ENCODE assay signal across 8 cellular contexts in the genomic region with DNA sequence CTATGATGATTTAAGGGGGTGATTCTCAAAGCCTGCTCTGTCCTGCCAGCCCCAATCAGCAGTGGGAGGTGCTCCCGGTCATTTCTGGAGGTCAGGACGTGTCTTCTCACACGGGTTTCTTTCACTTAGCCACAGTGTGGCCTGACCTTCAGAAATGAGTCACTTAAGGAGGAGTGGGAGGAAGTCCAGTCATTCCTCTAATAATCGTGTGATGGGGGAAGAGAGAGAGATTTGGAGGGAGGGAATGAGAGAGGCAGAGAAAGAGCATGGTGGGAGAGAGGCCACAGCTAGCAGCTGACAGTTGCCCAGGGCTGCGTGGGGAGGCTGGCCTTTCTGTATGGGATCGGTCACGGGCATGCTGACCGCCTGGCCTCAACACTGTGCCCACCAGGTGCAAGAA.
DNase-seq lines count a peak whose midpoint lies in the region; ATAC-seq and TF ChIP-seq lines count a peak whose summit lies in the region.
"Not testable (repeated sequence)": the region's sequence is repeated elsewhere in the genome, so short reads cannot be mapped to it uniquely, and the experiment has no call there.

No MANE protein-coding gene starts in this region.

- H3K4me3 ChIP-seq in GM12865 (ENCODE audit: low read depth, low read length); astrocyte of the spinal cord (ENCODE audit: low read depth, low read length); smooth muscle cell: not testable (repeated sequence)

- peak overlapping the region; percentile 57 for H3K4me2 ChIP-seq in smooth muscle cell

- not testable (repeated sequence) for H3K79me2 ChIP-seq in smooth muscle cell (ENCODE audit: low read depth)

- peak overlapping the region; percentile 82 for H3K27ac ChIP-seq in smooth muscle cell (ENCODE audit: low read depth)

- H2AFZ ChIP-seq in smooth muscle cell (ENCODE audit: low read depth) = not testable (repeated sequence)

- not testable (repeated sequence) for H3K4me1 ChIP-seq in smooth muscle cell (ENCODE audit: low read depth)

- ATAC-seq in HG02852 (IDR thresholded peaks at IDR 0.05; ENCODE audit: unreplicated experiment) = peak; percentile 54

- H3F3A ChIP-seq in smooth muscle cell (ENCODE audit: low read depth) = not testable (repeated sequence)

- 27% methylated on average over 8 of the region's 8 CpGs for WGBS in smooth muscle cell (ENCODE audit: low lambda C conversion rate)

- in situ Hi-C loops in astrocyte of the spinal cord (cut with HindIII; ENCODE audit: low sequenced_read_pairs) = not testable (repeated sequence)

- not testable (repeated sequence) for H3K36me3 ChIP-seq in smooth muscle cell (ENCODE audit: low read depth)

- peak; percentile 41 for DNase-seq in AG08396 (ENCODE audit: low spot score)
- peak; percentile 26 for DNase-seq in GM12865 (ENCODE audit: low read depth)
- DNase-seq in RPMI7951 (ENCODE audit: low read depth) = peak; percentile 98
- peak; percentile 88 for DNase-seq in astrocyte of the spinal cord (ENCODE audit: low read depth, low spot score)
- DNase-seq in fibroblast of peridontal ligament (ENCODE audit: extremely low read depth) = peak; percentile 74
- DNase-seq in myocyte (ENCODE audit: low read depth) = peak; percentile 78
- DNase-seq in smooth muscle cell (lab: John Stamatoyannopoulos, UW; ENCODE audit: unreplicated experiment) = not testable (repeated sequence)

- H3K9me3 ChIP-seq in smooth muscle cell (replicated peaks; ENCODE audit: low read depth) = not testable (repeated sequence)

- TF ChIP-seq CTCF in GM12865 (IDR thresholded peaks at IDR 0.05; ENCODE audit: insufficient read depth, low read depth, low read length, missing control alignments); astrocyte of the spinal cord (IDR thresholded peaks at IDR 0.05; ENCODE audit: low read depth, low read length); smooth muscle cell (IDR thresholded peaks at IDR 0.05; ENCODE audit: borderline replicate concordance, insufficient read depth, poor library complexity, severe bottlenecking): not testable (repeated sequence)

- not testable (repeated sequence) for H4K20me1 ChIP-seq in smooth muscle cell (ENCODE audit: low read depth)

- not testable (repeated sequence) for H3K9ac ChIP-seq in smooth muscle cell (ENCODE audit: low read depth)

- H3K27me3 ChIP-seq in smooth muscle cell (ENCODE audit: low read depth) = not testable (repeated sequence)
